Comparison of ENCODE assay signal across 2 cellular contexts in genomic region chr11:125431009-125431408, GRCh38.
TF ChIP-seq lines count a peak whose summit lies in the region.

No MANE protein-coding gene starts in this region.

TF ChIP-seq in H1, 55 proteins besides CTCF, POLR2A, EP300 and RAD21:
- no peak for TF ChIP-seq JUN (IDR thresholded peaks at IDR 0.05; ENCODE audit: low read depth, low read length)
- no peak for TF ChIP-seq SP2 (IDR thresholded peaks at IDR 0.05; ENCODE audit: low read length)
- no peak for TF ChIP-seq SIX5 (IDR thresholded peaks at IDR 0.05; ENCODE audit: low read depth, low read length)
- no peak for TF ChIP-seq KDM4A (IDR thresholded peaks at IDR 0.05; ENCODE audit: low read depth, low read length, severe bottlenecking)
- TF ChIP-seq ATF2 (IDR thresholded peaks at IDR 0.05; ENCODE audit: low read length) = no peak
- TF ChIP-seq KDM1A (IDR thresholded peaks at IDR 0.05; ENCODE audit: borderline replicate concordance, low read length) = no peak
- no peak for TF ChIP-seq GABPA (IDR thresholded peaks at IDR 0.05; ENCODE audit: borderline replicate concordance, insufficient read depth, low read length)
- TF ChIP-seq CEBPB (IDR thresholded peaks at IDR 0.05; ENCODE audit: low read depth, low read length) = no peak

TF ChIP-seq in neural cell, 6 proteins besides CTCF, POLR2A, EP300 and RAD21:
- no peak for TF ChIP-seq TAF1 (IDR thresholded peaks at IDR 0.05; ENCODE audit: low read depth)
- no peak for TF ChIP-seq EZH2 (IDR thresholded peaks at IDR 0.05; ENCODE audit: borderline replicate concordance, insufficient read depth, low read length, poor library complexity, severe bottlenecking)
- no peak for TF ChIP-seq POLR2AphosphoS5 (IDR thresholded peaks at IDR 0.05)
TF ChIP-seq in neural cell: peak in this region for 0.
